ENCODE assay signal across 9 cellular contexts in genomic region chr6:163170294-163170883, GRCh38.
DNase-seq lines count a peak whose midpoint lies in the region; ATAC-seq and TF ChIP-seq lines count a peak whose summit lies in the region.
"Had no signal": no experiment of that assay in that cellular context is flagged by ENCODE, and none has a peak within 500 bp of the region (broad histone marks: within the 10 kb centered on the region; RNA-seq: fewer than 3 reads in every experiment).

No MANE protein-coding gene starts in this region.

- H3K4me1 ChIP-seq in lung (ENCODE audit: control insufficient read depth in 2 of 2, insufficient read depth in 2 of 2, low read length in 2 of 2) (no peaks in the 10 kb centered on the region), uterus (no peaks in the 10 kb centered on the region)

- H3K4me3 Mint-ChIP-seq in activated naive CD4-positive, alpha-beta T cell treated with anti-CD3 and anti-CD28 coated beads, Interleukin-2, amount 10 ng/mL, durations not matched to agents 7 days and 5 days: no peak overlapping the region

- DNase-seq in D341Med (ENCODE audit: low spot score) (peak; percentile 54), HT-29 (ENCODE audit: low spot score) (peak; percentile 46), lung (ENCODE audit: low spot score) (peak; percentile 29), NCI-H2107 (lab: John Stamatoyannopoulos, UW) (no peak), uterus (no peak), NCI-H146 (lab: John Stamatoyannopoulos, UW) (no peak)
- peak; percentile 28 for DNase-seq in activated naive CD4-positive, alpha-beta T cell treated with anti-CD3 and anti-CD28 coated beads, Interleukin-2, amount 10 ng/mL, durations not matched to agents 7 days and 5 days

- H3K9me3 ChIP-seq in lung (ENCODE audit: control insufficient read depth in 2 of 2, insufficient read depth in 1 of 2, low read length in 1 of 2) (peaks cover 0 to 2% of the 10 kb centered on the region in 2 donors), uterus (no peaks in the 10 kb centered on the region)

- TF ChIP-seq POLR2A in uterus (IDR thresholded peaks at IDR 0.05): no peak

- H3K4me1 Mint-ChIP-seq in activated naive CD4-positive, alpha-beta T cell treated with anti-CD3 and anti-CD28 coated beads, Interleukin-2, amount 10 ng/mL, durations not matched to agents 7 days and 5 days: no peaks in the 10 kb centered on the region

- no peaks in the 10 kb centered on the region for H3K9me3 Mint-ChIP-seq in activated naive CD4-positive, alpha-beta T cell treated with anti-CD3 and anti-CD28 coated beads, Interleukin-2, amount 10 ng/mL, durations not matched to agents 7 days and 5 days

- H3K4me3 ChIP-seq in lung (no peak overlapping the region), uterus (no peak overlapping the region)
- H3K4me3 ChIP-seq: SK-N-MC had no signal

- WGBS in lung, 2 donors: 88 to 89% methylated on average over 14 of the region's 14 CpGs

- CTCF ChIA-PET in activated naive CD4-positive, alpha-beta T cell treated with anti-CD3 and anti-CD28 coated beads, Interleukin-2, amount 10 ng/mL, durations not matched to agents 7 days and 5 days (lab: Charles Lee): interaction anchor here (0.6 to 2.2 kb wide), 9 partner anchors 8 to 786 kb away, joined by 3 to 9 read pairs (median 3); no protein-coding TSS in a partner anchor

- peak; percentile 16 for TF ChIP-seq CTCF in lung (IDR thresholded peaks at IDR 0.05; ENCODE audit: control extremely low read depth, extremely low read depth)
- TF ChIP-seq CTCF in uterus (IDR thresholded peaks at IDR 0.05): peak in 2 of 4 experiments; percentile 18 to 32

- no peaks in the 10 kb centered on the region for H3K36me3 ChIP-seq in lung (ENCODE audit: control insufficient read depth in 2 of 2, insufficient read depth in 2 of 2, low read length in 2 of 2)
- no peaks in the 10 kb centered on the region for H3K36me3 ChIP-seq in uterus

- ATAC-seq in GM19395 (IDR thresholded peaks at IDR 0.05; ENCODE audit: unreplicated experiment) (peak; percentile 80), lung (ENCODE audit: insufficient read depth, low FRiP score) (no peak)

- no peaks in the 10 kb centered on the region for H3K36me3 Mint-ChIP-seq in activated naive CD4-positive, alpha-beta T cell treated with anti-CD3 and anti-CD28 coated beads, Interleukin-2, amount 10 ng/mL, durations not matched to agents 7 days and 5 days

- intact Hi-C loops in uterus (cut with DNase I; ENCODE audit: low total_unique reads): no loop called here

- H3K27me3 Mint-ChIP-seq in activated naive CD4-positive, alpha-beta T cell treated with anti-CD3 and anti-CD28 coated beads, Interleukin-2, amount 10 ng/mL, durations not matched to agents 7 days and 5 days: no peaks in the 10 kb centered on the region

- H3K27ac Mint-ChIP-seq in activated naive CD4-positive, alpha-beta T cell treated with anti-CD3 and anti-CD28 coated beads, Interleukin-2, amount 10 ng/mL, durations not matched to agents 7 days and 5 days: no peak overlapping the region

- no peak overlapping the region for H3K27ac ChIP-seq in lung (ENCODE audit: low read depth in 1 of 2, low read length in 1 of 2)
- no peak overlapping the region for H3K27ac ChIP-seq in uterus
- H3K27ac ChIP-seq: SK-N-MC had no signal

- no peaks in the 10 kb centered on the region for H3K27me3 ChIP-seq in lung (ENCODE audit: control insufficient read depth, insufficient read depth)
- H3K27me3 ChIP-seq in uterus: no peaks in the 10 kb centered on the region

Comparison
In these comparisons a context has a peak if more than half of its experiments do, and no peak if none do; other contexts are left out.
1. DNase-seq: peak in D341Med (single experiment), HT-29 (single experiment), activated naive CD4-positive, alpha-beta T cell treated with anti-CD3 and anti-CD28 coated beads, Interleukin-2, amount 10 ng/mL, durations not matched to agents 7 days and 5 days (single experiment) and lung (single experiment); none in NCI-H2107 (single experiment), uterus (0 of 2) and NCI-H146 (single experiment).